8 cellular contexts compared by ENCODE assay signal in genomic region chr22:37999640-38000272, GRCh38. TPM values are rescaled to one million over a fixed set of nuclear protein-coding genes. Genes with fewer than 3 reads are reported as not detected.
DNase-seq lines count a peak whose midpoint lies in the region; ATAC-seq and TF ChIP-seq lines count a peak whose summit lies in the region.

No MANE protein-coding gene starts in this region.

- DNase-seq in KBM-7 (peak; percentile 72), WTC11 (ENCODE audit: low spot score) (no peak), iris pigment epithelial cell (ENCODE audit: low read depth) (peak; percentile 64), NCI-H146 (lab: John Stamatoyannopoulos, UW) (no peak), endothelial cell (ENCODE audit: low spot score) (no peak), GM10266 (ENCODE audit: extremely low spot score) (no peak)

- H3K9me3 Mint-ChIP-seq in WTC11 (no peaks in the 10 kb centered on the region), endothelial cell (ENCODE audit: unreplicated experiment) (no peaks in the 10 kb centered on the region)

- no peaks in the 10 kb centered on the region for H3K27me3 ChIP-seq in BLaER1 treated with 17β-estradiol and CSF1 and Interleukin-3, amounts not matched to agents 10 nM and 100 nM

- POLR2A ChIA-PET in WTC11 (lab: Charles Lee): no interaction called here

- TF ChIP-seq CTCF in WTC11 (IDR thresholded peaks at IDR 0.05) (no peak), endothelial cell (IDR thresholded peaks at IDR 0.05; ENCODE audit: unreplicated experiment) (no peak), GM10266 (IDR thresholded peaks at IDR 0.05; ENCODE audit: control insufficient read depth, insufficient read depth, low read depth, missing control alignments) (no peak)

- H3K4me1 Mint-ChIP-seq in WTC11 (peaks cover 27% of the 10 kb centered on the region), endothelial cell (ENCODE audit: unreplicated experiment) (no peaks in the 10 kb centered on the region)

- H3K27ac ChIP-seq in BLaER1 treated with 17β-estradiol and CSF1 and Interleukin-3, amounts not matched to agents 10 nM and 100 nM: peak overlapping the region in 8 of 11 experiments; percentile 21 to 86 (median 71); a peak in 16 of 22 replicates

- peak; percentile 45 for ATAC-seq in WTC11
- ATAC-seq in HG02798 (IDR thresholded peaks at IDR 0.05; ENCODE audit: poor library complexity, unreplicated experiment): no peak

- CTCF ChIA-PET in WTC11 (lab: Charles Lee): interaction anchor here (0.6 to 1.5 kb wide), 5 partner anchors 12 to 182 kb away, joined by 3 to 6 read pairs (median 3); no protein-coding TSS in a partner anchor

- 0 out of 2 replicates have a peak overlapping the region, but pooled peaks have one; percentile 7 for H3K27ac Mint-ChIP-seq in WTC11
- no peak overlapping the region for H3K27ac Mint-ChIP-seq in endothelial cell (ENCODE audit: unreplicated experiment)

- H3K4me2 ChIP-seq in BLaER1 treated with 17β-estradiol and CSF1 and Interleukin-3, amounts not matched to agents 10 nM and 100 nM: peak overlapping the region; percentile 76 to 97 (median 93)

- H3K36me3 Mint-ChIP-seq in WTC11: no peaks in the 10 kb centered on the region
- H3K36me3 Mint-ChIP-seq in endothelial cell (ENCODE audit: low read depth, unreplicated experiment): no peaks in the 10 kb centered on the region

- H3K9ac ChIP-seq in BLaER1 treated with 17β-estradiol and CSF1 and Interleukin-3, amounts not matched to agents 10 nM and 100 nM: peak overlapping the region in 7 of 11 experiments; percentile 22 to 71 (median 55); a peak in 12 of 22 replicates

- no peaks in the 10 kb centered on the region for H4K20me1 ChIP-seq in BLaER1 treated with 17β-estradiol and CSF1 and Interleukin-3, amounts not matched to agents 10 nM and 100 nM

- H3K36me3 ChIP-seq in BLaER1 treated with 17β-estradiol and CSF1 and Interleukin-3, amounts not matched to agents 10 nM and 100 nM: no peaks in the 10 kb centered on the region

- no peaks in the 10 kb centered on the region for H3K9me3 ChIP-seq in BLaER1 treated with 17β-estradiol and CSF1 and Interleukin-3, amounts not matched to agents 10 nM and 100 nM (replicated peaks in 1 of 11)

- peaks cover 58 to 68% (median 63%) of the 10 kb centered on the region in 10 experiments for H3K4me1 ChIP-seq in BLaER1 treated with 17β-estradiol and CSF1 and Interleukin-3, amounts not matched to agents 10 nM and 100 nM

- peaks cover 2% of the 10 kb centered on the region; the same call in 1 of the 2 replicates for H3K27me3 Mint-ChIP-seq in WTC11 (ENCODE audit: low read depth)
- H3K27me3 Mint-ChIP-seq in endothelial cell (ENCODE audit: unreplicated experiment): peaks cover 2% of the 10 kb centered on the region

- H3K4me3 Mint-ChIP-seq in WTC11 (no peak overlapping the region), endothelial cell (ENCODE audit: unreplicated experiment) (no peak overlapping the region)

- in situ Hi-C loops in KBM-7 (cut with MboI; ENCODE audit: low pct_unique_long_range_greater_than_20kb, low sequenced_read_pairs): no loop called here

- peak overlapping the region in 3 of 10 experiments; percentile 9 to 28 (median 19); a peak in 3 of 20 replicates for H3K4me3 ChIP-seq in BLaER1 treated with 17β-estradiol and CSF1 and Interleukin-3, amounts not matched to agents 10 nM and 100 nM

TF ChIP-seq in WTC11, 78 proteins besides CTCF, POLR2A, EP300 and RAD21 (continues in another document):
- TF ChIP-seq E2F4 (CRISPR knock-in tag; IDR thresholded peaks at IDR 0.05; ENCODE audit: borderline replicate concordance, low read depth) (no peak), ZBTB43 (CRISPR knock-in tag; IDR thresholded peaks at IDR 0.05) (no peak), CREM (CRISPR knock-in tag; IDR thresholded peaks at IDR 0.05) (no peak), NFATC4 (CRISPR knock-in tag; IDR thresholded peaks at IDR 0.05) (no peak), ATF2 (CRISPR knock-in tag; IDR thresholded peaks at IDR 0.05; ENCODE audit: borderline replicate concordance, low read depth) (no peak), NR1H2 (CRISPR knock-in tag; IDR thresholded peaks at IDR 0.05) (no peak), HMGA2 (CRISPR knock-in tag; IDR thresholded peaks at IDR 0.05) (no peak), PREB (CRISPR knock-in tag; IDR thresholded peaks at IDR 0.05; ENCODE audit: borderline replicate concordance) (no peak), ZNF512 (CRISPR knock-in tag; IDR thresholded peaks at IDR 0.05; ENCODE audit: borderline replicate concordance) (no peak), RELA (CRISPR knock-in tag; IDR thresholded peaks at IDR 0.05; ENCODE audit: borderline replicate concordance) (no peak)

RNA-seq across cellular contexts. Expression of gene SOX10, which starts 15.4 kb away (rescaled TPM):
- total RNA-seq in WTC11 (2021): 2.7 to 3.6 TPM (median 3.0 TPM) in 3 replicates
- 0.08 TPM for total RNA-seq in endothelial cell (ENCODE audit: unreplicated experiment)

RNA-seq across cellular contexts. Expression of gene POLR2F, which starts 46.3 kb away (rescaled TPM):
- total RNA-seq in WTC11 (2021) (128 to 138 TPM (median 132 TPM) in 3 replicates), endothelial cell (ENCODE audit: unreplicated experiment) (58.9 TPM)

RNA-seq across cellular contexts. Expression of gene C22orf23, which starts 46.4 kb away (rescaled TPM):
- total RNA-seq in WTC11 (2021) (0.16 to 0.96 TPM (median 0.72 TPM) in 3 replicates), endothelial cell (ENCODE audit: unreplicated experiment) (0.54 TPM)

RNA-seq across cellular contexts. Expression of gene PICK1, which starts 57.4 kb away (rescaled TPM):
- total RNA-seq in WTC11 (2021) (28.1 to 33.4 TPM (median 28.2 TPM) in 3 replicates), endothelial cell (ENCODE audit: unreplicated experiment) (24.1 TPM)

Comparison
In these comparisons a context has a peak if more than half of its experiments do, and no peak if none do; other contexts are left out.
1. DNase-seq: peak in KBM-7 (single experiment) and iris pigment epithelial cell (single experiment); none in WTC11 (single experiment), NCI-H146 (single experiment), endothelial cell (single experiment) and GM10266 (single experiment).